Comparison of ENCODE assay signal across 8 cellular contexts in genomic region chr17:31936615-31937609, GRCh38. TPM values are rescaled to one million over a fixed set of nuclear protein-coding genes. Genes with fewer than 3 reads are reported as not detected.
DNase-seq lines count a peak whose midpoint lies in the region; ATAC-seq and TF ChIP-seq lines count a peak whose summit lies in the region.
"Not testable (repeated sequence)": the region's sequence is repeated elsewhere in the genome, so short reads cannot be mapped to it uniquely, and the experiment has no call there.

Gene SUZ12, plus strand, starts transcription at chr17:31937007. Its CDS starts 240 bp downstream, at chr17:31937247.

- ATAC-seq in GM19324 (IDR thresholded peaks at IDR 0.05; ENCODE audit: low FRiP score, unreplicated experiment): peak; percentile 99
- peak; percentile 96 for ATAC-seq in HG03442 (IDR thresholded peaks at IDR 0.05; ENCODE audit: unreplicated experiment)
- ATAC-seq in activated CD4-positive, alpha-beta T cell treated with anti-CD3 and anti-CD28 coated beads for 36 hours: peak; percentile 98

- not testable (repeated sequence) for H3K27me3 Mint-ChIP-seq in activated CD4-positive, alpha-beta T cell treated with anti-CD3 and anti-CD28 coated beads for 36 hours

- H3K4me3 ChIP-seq in BE2C (ENCODE audit: low read depth, low read length): peak within 1 kb of the TSS; percentile 64
- H3K4me3 ChIP-seq in choroid plexus epithelial cell (ENCODE audit: low read depth, low read length): peak within 1 kb of the TSS; percentile 83

- CTCF ChIA-PET in activated CD4-positive, alpha-beta T cell treated with anti-CD3 and anti-CD28 coated beads for 36 hours (lab: Charles Lee): interaction anchor here (1.2 kb wide), 1 partner anchor 24 kb away, joined by 4 read pairs; no protein-coding TSS in a partner anchor

- H3K27ac Mint-ChIP-seq in activated CD4-positive, alpha-beta T cell treated with anti-CD3 and anti-CD28 coated beads for 36 hours: peak within 1 kb of the TSS; percentile 89

- not testable (repeated sequence) for TF ChIP-seq CTCF in BE2C (IDR thresholded peaks at IDR 0.05; ENCODE audit: low read depth, low read length); choroid plexus epithelial cell (conservative IDR thresholded peaks at IDR 0.05; ENCODE audit: low read depth, low read length)

- not testable (repeated sequence) for H3K4me1 ChIP-seq in BE2C

- not testable (repeated sequence) for H3K9me3 Mint-ChIP-seq in activated CD4-positive, alpha-beta T cell treated with anti-CD3 and anti-CD28 coated beads for 36 hours (ENCODE audit: low read depth)

- H3K4me3 Mint-ChIP-seq in activated CD4-positive, alpha-beta T cell treated with anti-CD3 and anti-CD28 coated beads for 36 hours: peak within 1 kb of the TSS; percentile 83

- DNase-seq in BE2C: peak; percentile 80
- DNase-seq in NCI-H524 treated with DMSO at 0.1 percent for 48 hours (lab: John Stamatoyannopoulos, UW): peak; percentile 20
- peak; percentile 92 for DNase-seq in activated CD4-positive, alpha-beta T cell treated with anti-CD3 and anti-CD28 coated beads for 36 hours
- peak; percentile 86 for DNase-seq in choroid plexus epithelial cell (ENCODE audit: low read depth)
- DNase-seq in stimulated activated CD4-positive, alpha-beta T cell treated with anti-CD3 and anti-CD28 coated beads, Interleukin-15, amount 100 ng/mL, for 48 hours (ENCODE audit: low read depth in 2 of 2): peak; percentile 65 to 85

- not testable (repeated sequence) for H3K36me3 ChIP-seq in BE2C

- intact Hi-C loops in activated CD4-positive, alpha-beta T cell treated with anti-CD3 and anti-CD28 coated beads for 36 hours (cut with DNase I, micrococcal nuclease): loop anchor here (1.0 to 10.0 kb wide), 7 partner anchors 36 to 508 kb away; partner anchors contain the start of genes UTP6 (in 2 of the 2), LRRC37B (in 1 of the 2), PSMD11 (in 1 of the 2) and RHOT1 (in 1 of the 2)

- POLR2A ChIA-PET in activated CD4-positive, alpha-beta T cell treated with anti-CD3 and anti-CD28 coated beads for 36 hours (lab: Charles Lee): interaction anchor here (0.6 to 2.4 kb wide), 2 partner anchors 35 to 626 kb away, joined by 3 to 11 read pairs; partner anchors contain the start of gene UTP6

- H3K36me3 Mint-ChIP-seq in activated CD4-positive, alpha-beta T cell treated with anti-CD3 and anti-CD28 coated beads for 36 hours (ENCODE audit: low read depth): peaks cover 14% of the 10 kb centered on the region

- peak within 1 kb of the TSS; percentile 80 for H3K27ac ChIP-seq in layer of hippocampus (ENCODE audit: low read depth, low read length)

- H3K9me3 ChIP-seq in BE2C: not testable (repeated sequence)

- H3K27me3 ChIP-seq in BE2C; layer of hippocampus (ENCODE audit: control insufficient read depth, insufficient read depth, low read length): not testable (repeated sequence)

- H3K4me1 Mint-ChIP-seq in activated CD4-positive, alpha-beta T cell treated with anti-CD3 and anti-CD28 coated beads for 36 hours: peaks cover 24% of the 10 kb centered on the region

RNA-seq across cellular contexts. Expression of gene SUZ12, which starts in this region (rescaled TPM):
- 10.1 TPM for polyA plus RNA-seq in BE2C (2012; ENCODE audit: insufficient read depth, insufficient read length, low read depth)
- total RNA-seq in activated CD4-positive, alpha-beta T cell treated with anti-CD3 and anti-CD28 coated beads for 36 hours: 10 to 100 TPM; 67.2 to 77.1 TPM

Comparison
In these comparisons a context has a peak if more than half of its experiments do, and no peak if none do; other contexts are left out.
1. Peak in every context shown above with its lines: DNase-seq, ATAC-seq, H3K4me3 ChIP-seq and H3K27ac ChIP-seq.
2. DNase-seq: peak in every context shown above with its lines; median percentile 92 in activated CD4-positive, alpha-beta T cell treated with anti-CD3 and anti-CD28 coated beads for 36 hours; 86 in choroid plexus epithelial cell; 80 in BE2C; 75 in stimulated activated CD4-positive, alpha-beta T cell treated with anti-CD3 and anti-CD28 coated beads, Interleukin-15, amount 100 ng/mL, for 48 hours; 20 in NCI-H524 treated with DMSO at 0.1 percent for 48 hours.